13 cellular contexts compared by ENCODE assay signal in the genomic region with DNA sequence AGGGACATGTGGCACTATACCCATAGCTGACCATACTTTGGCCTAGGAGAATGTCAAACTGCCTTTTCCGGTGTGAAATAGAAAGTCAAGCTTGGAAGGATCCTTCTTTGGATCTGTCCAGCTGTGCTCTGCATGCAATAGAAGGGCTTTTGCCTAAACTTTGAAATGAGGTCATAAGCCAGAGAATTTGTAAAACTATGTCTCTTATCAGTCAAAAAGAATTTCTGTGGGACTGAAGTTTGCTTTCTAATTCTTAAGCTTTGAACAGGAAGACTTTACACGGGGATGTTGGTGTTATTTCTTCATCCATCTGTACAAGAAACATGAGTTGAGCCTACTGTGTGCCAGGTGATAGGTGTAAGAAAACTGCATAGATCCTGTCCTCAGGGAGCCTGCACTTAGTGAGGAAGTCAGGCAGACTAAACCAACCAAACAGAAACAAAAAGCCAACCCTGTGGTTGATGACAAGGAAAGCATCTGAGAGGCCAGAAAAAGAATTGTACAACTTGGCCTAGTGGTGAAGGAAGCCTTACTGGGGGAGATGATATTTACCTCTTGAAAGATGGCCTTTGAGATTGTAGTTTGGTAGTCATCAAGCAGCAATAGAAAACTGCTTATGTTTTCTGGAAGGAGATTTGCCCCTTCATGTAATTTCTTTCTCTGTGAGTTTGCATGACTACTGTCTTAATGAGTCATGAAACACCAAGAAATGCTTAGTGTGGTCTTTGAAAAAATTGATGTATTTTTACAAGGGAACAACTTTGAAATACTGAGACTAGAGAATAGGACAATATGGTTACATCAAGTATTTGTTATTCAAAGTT. TPM values are rescaled to one million over a fixed set of nuclear protein-coding genes. Genes with fewer than 3 reads are reported as not detected.
A peak's percentile ranks its signal among the peaks of the same experiment; 100 is the strongest.
DNase-seq lines count a peak whose midpoint lies in the region; ATAC-seq, FAIRE-seq and TF ChIP-seq lines count a peak whose summit lies in the region.
"Had no signal": no experiment of that assay in that cellular context is flagged by ENCODE, and none has a peak within 500 bp of the region (broad histone marks: within the 10 kb centered on the region; RNA-seq: fewer than 3 reads in every experiment).

No MANE protein-coding gene starts in this region.

- H3K36me3 Mint-ChIP-seq in activated CD8-positive, alpha-beta T cell treated with anti-CD3 and anti-CD28 coated beads for 36 hours (ENCODE audit: low read depth) = no peaks in the 10 kb centered on the region
- no peaks in the 10 kb centered on the region for H3K36me3 Mint-ChIP-seq in activated CD8-positive, alpha-beta T cell treated with anti-CD3 and anti-CD28 coated beads, Interleukin-2, amount 10 ng/mL, durations not matched to agents 7 days and 5 days (ENCODE audit: low read depth)

- peaks cover 37% of the 10 kb centered on the region for H3K79me2 ChIP-seq in keratinocyte (ENCODE audit: control insufficient read depth, insufficient read depth, low read length)

- CTCF ChIA-PET in activated CD8-positive, alpha-beta T cell treated with anti-CD3 and anti-CD28 coated beads for 36 hours (lab: Charles Lee) = no interaction called here
- CTCF ChIA-PET in activated CD8-positive, alpha-beta T cell treated with anti-CD3 and anti-CD28 coated beads, Interleukin-2, amount 10 ng/mL, durations not matched to agents 7 days and 5 days (lab: Charles Lee) = no interaction called here

- dilution Hi-C loops in keratinocyte (cut with MboI; ENCODE audit: extremely low pct_ligation_motif_present, low sequenced_read_pairs) = no loop called here

- H3K27ac ChIP-seq in keratinocyte (ENCODE audit: control insufficient read depth, insufficient read depth, low read length) = peak overlapping the region; percentile 56
- peak overlapping the region; percentile 28 to 41 for H3K27ac ChIP-seq in uterus
- H3K27ac ChIP-seq: prostate gland, VCaP had no signal

- FAIRE-seq in bronchial epithelial cell (lab: Jason Lieb, UNC) (no peak), keratinocyte (lab: Jason Lieb, UNC) (peak; percentile 85)
- FAIRE-seq: GM19239 had no signal

- no peak overlapping the region for H3K27ac Mint-ChIP-seq in activated CD8-positive, alpha-beta T cell treated with anti-CD3 and anti-CD28 coated beads for 36 hours
- H3K27ac Mint-ChIP-seq in activated CD8-positive, alpha-beta T cell treated with anti-CD3 and anti-CD28 coated beads, Interleukin-2, amount 10 ng/mL, durations not matched to agents 7 days and 5 days = no peak overlapping the region

- peaks cover 22% of the 10 kb centered on the region for H3K27me3 Mint-ChIP-seq in activated CD8-positive, alpha-beta T cell treated with anti-CD3 and anti-CD28 coated beads for 36 hours
- H3K27me3 Mint-ChIP-seq in activated CD8-positive, alpha-beta T cell treated with anti-CD3 and anti-CD28 coated beads, Interleukin-2, amount 10 ng/mL, durations not matched to agents 7 days and 5 days (ENCODE audit: low read depth) = peaks cover 11% of the 10 kb centered on the region

- no peak overlapping the region for H2AFZ ChIP-seq in keratinocyte (ENCODE audit: control insufficient read depth, low read length)

- H3K36me3 ChIP-seq in bronchial epithelial cell (ENCODE audit: control insufficient read depth, insufficient read depth, low read length) (no peaks in the 10 kb centered on the region), keratinocyte (ENCODE audit: control insufficient read depth in 2 of 2, extremely low read depth in 1 of 2, insufficient read depth in 2 of 2, low read length in 2 of 2) (peaks cover 2% of the 10 kb centered on the region in 2 experiments), uterus (no peaks in the 10 kb centered on the region)
- H3K36me3 ChIP-seq: prostate gland had no signal

- peak; percentile 45 for ATAC-seq in activated CD8-positive, alpha-beta T cell treated with anti-CD3 and anti-CD28 coated beads for 36 hours
- ATAC-seq in activated CD8-positive, alpha-beta T cell treated with anti-CD3 and anti-CD28 coated beads, Interleukin-2, amount 10 ng/mL, durations not matched to agents 7 days and 5 days = no peak
- ATAC-seq in GM19395 (IDR thresholded peaks at IDR 0.05; ENCODE audit: unreplicated experiment) = no peak

- no peaks in the 10 kb centered on the region for H3K9me1 ChIP-seq in keratinocyte (ENCODE audit: control insufficient read depth, extremely low read depth, insufficient read depth, low read length)

- H3K9me3 Mint-ChIP-seq in activated CD8-positive, alpha-beta T cell treated with anti-CD3 and anti-CD28 coated beads for 36 hours = no peaks in the 10 kb centered on the region
- H3K9me3 Mint-ChIP-seq in activated CD8-positive, alpha-beta T cell treated with anti-CD3 and anti-CD28 coated beads, Interleukin-2, amount 10 ng/mL, durations not matched to agents 7 days and 5 days (ENCODE audit: insufficient read depth) = no peaks in the 10 kb centered on the region

- no peak overlapping the region for H3K4me3 Mint-ChIP-seq in activated CD8-positive, alpha-beta T cell treated with anti-CD3 and anti-CD28 coated beads for 36 hours
- H3K4me3 Mint-ChIP-seq in activated CD8-positive, alpha-beta T cell treated with anti-CD3 and anti-CD28 coated beads, Interleukin-2, amount 10 ng/mL, durations not matched to agents 7 days and 5 days = no peak overlapping the region

- no peak overlapping the region for H3K9ac ChIP-seq in keratinocyte (ENCODE audit: control insufficient read depth, extremely low read depth, insufficient read depth, low read length)

- POLR2A ChIA-PET in activated CD8-positive, alpha-beta T cell treated with anti-CD3 and anti-CD28 coated beads for 36 hours (lab: Charles Lee) = no interaction called here
- POLR2A ChIA-PET in activated CD8-positive, alpha-beta T cell treated with anti-CD3 and anti-CD28 coated beads, Interleukin-2, amount 10 ng/mL, durations not matched to agents 7 days and 5 days (lab: Charles Lee) = interaction anchor here (0.6 kb wide), 1 partner anchor 35 kb away, joined by 3 read pairs; no protein-coding TSS in a partner anchor

- H3K4me1 ChIP-seq in keratinocyte (ENCODE audit: control insufficient read depth, extremely low read depth, insufficient read depth, low read length) = peaks cover 52% of the 10 kb centered on the region
- peaks cover 0 to 9% of the 10 kb centered on the region in 2 donors for H3K4me1 ChIP-seq in uterus
- H3K4me1 ChIP-seq: prostate gland had no signal

- no peak for TF ChIP-seq POLR2A in uterus (IDR thresholded peaks at IDR 0.05)

- TF ChIP-seq CTCF in activated CD8-positive, alpha-beta T cell treated with anti-CD3 and anti-CD28 coated beads for 36 hours (IDR thresholded peaks at IDR 0.05) = no peak
- TF ChIP-seq CTCF in bronchial epithelial cell (IDR thresholded peaks at IDR 0.05; ENCODE audit: insufficient read depth, low read length, severe bottlenecking) (no peak), keratinocyte (optimal IDR thresholded peaks at IDR 0.05 in 1 of 3, IDR thresholded peaks at IDR 0.05 in 1 of 3, conservative IDR thresholded peaks at IDR 0.05 in 1 of 3; ENCODE audit: extremely low read depth in 1 of 3, insufficient read depth in 2 of 3, low read length in 3 of 3) (no peak), uterus (IDR thresholded peaks at IDR 0.05) (no peak)

- H3K9me3 ChIP-seq in keratinocyte (ENCODE audit: control insufficient read depth, low read depth, low read length) (no peaks in the 10 kb centered on the region), uterus (no peaks in the 10 kb centered on the region)
- H3K9me3 ChIP-seq: prostate gland had no signal

- no peak for DNase-seq in activated CD8-positive, alpha-beta T cell treated with anti-CD3 and anti-CD28 coated beads for 36 hours
- DNase-seq in activated CD8-positive, alpha-beta T cell treated with anti-CD3 and anti-CD28 coated beads, Interleukin-2, amount 10 ng/mL, durations not matched to agents 7 days and 5 days = no peak
- DNase-seq in bronchial epithelial cell (ENCODE audit: low read depth) (peak; percentile 70), keratinocyte (ENCODE audit: low read depth, low spot score) (no peak), uterus (no peak), LoVo (ENCODE audit: low spot score) (no peak)
- DNase-seq in activated CD4-positive, alpha-beta T cell treated with anti-CD3 and anti-CD28 coated beads, Interleukin-2, amount 50 U/mL, for 4 hours = no peak
- DNase-seq: activated effector memory CD4-positive, alpha-beta T cell treated with Interleukin-2 at 50 U/mL for 16 hours; NCI-H1694 had no signal

- H3K4me3 ChIP-seq in bronchial epithelial cell (ENCODE audit: low read depth, low read length) (no peak overlapping the region), keratinocyte (ENCODE audit: control insufficient read depth in 2 of 3, extremely low read depth in 1 of 3, insufficient read depth in 2 of 3, low read depth in 1 of 3, low read length in 3 of 3) (no peak overlapping the region), uterus (no peak overlapping the region)
- H3K4me3 ChIP-seq: prostate gland had no signal

- H4K20me1 ChIP-seq in keratinocyte (ENCODE audit: control insufficient read depth, extremely low read depth, insufficient read depth, low read length) = no peaks in the 10 kb centered on the region

- H3K4me2 ChIP-seq in keratinocyte (ENCODE audit: control insufficient read depth, extremely low read depth, insufficient read depth, low read depth, low read length) = peak overlapping the region; percentile 29

- no peaks in the 10 kb centered on the region for H3K27me3 ChIP-seq in bronchial epithelial cell (ENCODE audit: control insufficient read depth, insufficient read depth, low read length)
- no peaks in the 10 kb centered on the region for H3K27me3 ChIP-seq in keratinocyte (ENCODE audit: control insufficient read depth, extremely low read depth, insufficient read depth, low read length)
- H3K27me3 ChIP-seq in uterus = no peaks in the 10 kb centered on the region

- intact Hi-C loops in activated CD8-positive, alpha-beta T cell treated with anti-CD3 and anti-CD28 coated beads for 36 hours (cut with micrococcal nuclease) = no loop called here
- intact Hi-C loops in uterus (cut with DNase I; ENCODE audit: low total_unique reads) = no loop called here

- no peaks in the 10 kb centered on the region for H3K4me1 Mint-ChIP-seq in activated CD8-positive, alpha-beta T cell treated with anti-CD3 and anti-CD28 coated beads for 36 hours (ENCODE audit: low read depth)
- peaks cover 5% of the 10 kb centered on the region for H3K4me1 Mint-ChIP-seq in activated CD8-positive, alpha-beta T cell treated with anti-CD3 and anti-CD28 coated beads, Interleukin-2, amount 10 ng/mL, durations not matched to agents 7 days and 5 days (ENCODE audit: low read depth)

RNA-seq across cellular contexts. Expression of gene TGFB2, which starts 24.8 kb away (rescaled TPM):
- not detected for total RNA-seq in activated CD8-positive, alpha-beta T cell treated with anti-CD3 and anti-CD28 coated beads for 36 hours
- not detected for total RNA-seq in activated CD8-positive, alpha-beta T cell treated with anti-CD3 and anti-CD28 coated beads, Interleukin-2, amount 10 ng/mL, durations not matched to agents 7 days and 5 days
- total RNA-seq in bronchial epithelial cell = 5.1 and 6.1 TPM in 2 replicates
- polyA plus RNA-seq in keratinocyte = 9.0 to 22.3 TPM (median 21.5 TPM) in 3 replicates
- 9.1 TPM for polyA plus RNA-seq in keratinocyte (2011; ENCODE audit: low read depth)
- 5.8 and 10.0 TPM in 2 replicates for polyA plus RNA-seq in keratinocyte (2011; cell fraction: cytosol; rRNA removed)
- 28.8 and 34.4 TPM in 2 replicates for polyA plus RNA-seq in keratinocyte (2011; cell fraction: nucleus; rRNA removed)
- polyA plus RNA-seq in keratinocyte (2012; ENCODE audit: low replicate concordance) = 4.6 and 22.6 TPM in 2 replicates
- 5.6 to 20.8 TPM (median 12.4 TPM) in 3 replicates for polyA minus RNA-seq in keratinocyte
- 10.0 TPM for polyA minus RNA-seq in keratinocyte (2011; cell fraction: cytosol; rRNA and poly(A)+ RNA removed)
- 24.4 and 70.7 TPM in 2 replicates for polyA minus RNA-seq in keratinocyte (2011; cell fraction: nucleus; rRNA and poly(A)+ RNA removed)
- 10 to 100 TPM in 3 of 4 donors, 1 to 10 TPM in 1; 4.9 to 43.2 (median 12.0) TPM for total RNA-seq in uterus
